9 cellular contexts compared by ENCODE assay signal in the genomic region with DNA sequence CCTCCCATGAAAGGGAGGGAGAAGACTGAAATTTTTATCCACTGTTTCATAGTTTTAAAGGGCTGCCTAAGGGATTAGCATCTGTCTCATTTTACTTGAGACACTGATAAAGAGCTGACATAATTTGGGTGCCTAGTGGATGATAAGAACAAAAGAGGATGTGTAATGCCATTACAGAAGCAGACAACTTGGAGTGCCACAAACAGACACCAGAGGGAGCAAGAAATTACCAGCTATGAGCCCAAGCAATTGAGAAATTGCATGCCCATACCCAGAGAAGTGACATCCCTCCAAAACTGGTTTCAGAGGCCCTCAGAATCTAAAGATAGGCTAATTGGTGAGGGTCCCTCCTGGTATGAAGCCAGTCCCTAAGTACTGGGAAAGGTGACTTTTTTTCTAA. TPM values are rescaled to one million over a fixed set of nuclear protein-coding genes. Genes with fewer than 3 reads are reported as not detected.
DNase-seq lines count a peak whose midpoint lies in the region; ATAC-seq and TF ChIP-seq lines count a peak whose summit lies in the region.
"Had no signal": no experiment of that assay in that cellular context is flagged by ENCODE, and none has a peak within 500 bp of the region (broad histone marks: within the 10 kb centered on the region; RNA-seq: fewer than 3 reads in every experiment).

No MANE protein-coding gene starts in this region.

- no peaks in the 10 kb centered on the region for H4K20me1 ChIP-seq in MM.1S (ENCODE audit: insufficient read depth, low read length)
- no peaks in the 10 kb centered on the region for H4K20me1 ChIP-seq in mammary epithelial cell (ENCODE audit: insufficient read depth, low read length)

- no peak for ATAC-seq in activated naive CD8-positive, alpha-beta T cell treated with anti-CD3 and anti-CD28 coated beads, Interleukin-2, amount 50 U/mL, for 24 hours
- ATAC-seq in GM21447 (IDR thresholded peaks at IDR 0.05; ENCODE audit: unreplicated experiment), result no peak

- H3K27me3 Mint-ChIP-seq in activated naive CD8-positive, alpha-beta T cell treated with anti-CD3 and anti-CD28 coated beads, Interleukin-2, amount 50 U/mL, for 24 hours, result no peaks in the 10 kb centered on the region
- H3K27me3 Mint-ChIP-seq in activated naive CD8-positive, alpha-beta T cell treated with anti-CD3 and anti-CD28 coated beads for 36 hours, result no peaks in the 10 kb centered on the region
- H3K27me3 Mint-ChIP-seq: activated naive CD8-positive, alpha-beta T cell had no signal

- intact Hi-C loops in mammary epithelial cell (cut with micrococcal nuclease), result loop anchor here (1.0 kb wide), 1 partner anchor 166 kb away; no protein-coding TSS in a partner anchor

- H3K27me3 ChIP-seq in H7 (ENCODE audit: control insufficient read depth, insufficient read depth, low read length) (no peaks in the 10 kb centered on the region), MM.1S (replicated peaks; ENCODE audit: insufficient read depth, low read length) (no peaks in the 10 kb centered on the region), mammary epithelial cell (ENCODE audit: insufficient read depth, low read length) (no peaks in the 10 kb centered on the region)

- H3K79me2 ChIP-seq in MM.1S (ENCODE audit: low read length) (no peaks in the 10 kb centered on the region), mammary epithelial cell (ENCODE audit: insufficient read depth, low read length) (no peaks in the 10 kb centered on the region)

- no peaks in the 10 kb centered on the region for H3K9me3 ChIP-seq in MM.1S (replicated peaks; ENCODE audit: insufficient read depth, low read length)
- peaks cover 3% of the 10 kb centered on the region for H3K9me3 ChIP-seq in mammary epithelial cell (replicated peaks; ENCODE audit: insufficient read depth, low read length)

- no peak overlapping the region for H3K9ac ChIP-seq in MM.1S (ENCODE audit: low read length)
- no peak overlapping the region for H3K9ac ChIP-seq in mammary epithelial cell (ENCODE audit: insufficient read depth, low read length)

- no peaks in the 10 kb centered on the region for H3K4me1 Mint-ChIP-seq in activated naive CD8-positive, alpha-beta T cell treated with anti-CD3 and anti-CD28 coated beads, Interleukin-2, amount 50 U/mL, for 24 hours
- H3K4me1 Mint-ChIP-seq in activated naive CD8-positive, alpha-beta T cell treated with anti-CD3 and anti-CD28 coated beads for 36 hours, result no peaks in the 10 kb centered on the region

- no peak overlapping the region for H3K4me2 ChIP-seq in MM.1S (ENCODE audit: low read depth, low read length)
- no peak overlapping the region for H3K4me2 ChIP-seq in mammary epithelial cell (ENCODE audit: insufficient read depth, low read depth, low read length)

- peak; percentile 67 for TF ChIP-seq CTCF in MM.1S (IDR thresholded peaks at IDR 0.05; ENCODE audit: low read length)
- TF ChIP-seq CTCF in mammary epithelial cell (conservative IDR thresholded peaks at IDR 0.05 in 1 of 2, IDR thresholded peaks at IDR 0.05 in 1 of 2; ENCODE audit: extremely low read depth in 1 of 2, insufficient read depth in 1 of 2, low read depth in 1 of 2, low read length in 2 of 2), result peak; percentile 29 to 63
- peak; percentile 21 for TF ChIP-seq CTCF in retinal pigment epithelial cell (conservative IDR thresholded peaks at IDR 0.05; ENCODE audit: low read depth, low read length)

- CTCF ChIA-PET in mammary epithelial cell (lab: Charles Lee; ENCODE audit: low non-redundant PET), result interaction anchor here (0.6 to 1.5 kb wide), 3 partner anchors 166 to 812 kb away, joined by 3 to 10 read pairs (median 4); no protein-coding TSS in a partner anchor

- H3K36me3 ChIP-seq in H7 (replicated peaks; ENCODE audit: control insufficient read depth, insufficient read depth, low read length) (no peaks in the 10 kb centered on the region), MM.1S (replicated peaks; ENCODE audit: insufficient read depth, low read length) (no peaks in the 10 kb centered on the region), mammary epithelial cell (ENCODE audit: insufficient read depth, low read length) (no peaks in the 10 kb centered on the region)

- no peak overlapping the region for H3K4me3 Mint-ChIP-seq in activated naive CD8-positive, alpha-beta T cell treated with anti-CD3 and anti-CD28 coated beads, Interleukin-2, amount 50 U/mL, for 24 hours
- H3K4me3 Mint-ChIP-seq in activated naive CD8-positive, alpha-beta T cell treated with anti-CD3 and anti-CD28 coated beads for 36 hours, result no peak overlapping the region
- H3K4me3 Mint-ChIP-seq: activated naive CD8-positive, alpha-beta T cell had no signal

- no peaks in the 10 kb centered on the region for H3K9me3 Mint-ChIP-seq in activated naive CD8-positive, alpha-beta T cell treated with anti-CD3 and anti-CD28 coated beads, Interleukin-2, amount 50 U/mL, for 24 hours
- no peaks in the 10 kb centered on the region for H3K9me3 Mint-ChIP-seq in activated naive CD8-positive, alpha-beta T cell treated with anti-CD3 and anti-CD28 coated beads for 36 hours

- H3K27ac ChIP-seq in MM.1S (ENCODE audit: low read length), result no peak overlapping the region
- no peak overlapping the region for H3K27ac ChIP-seq in mammary epithelial cell (ENCODE audit: insufficient read depth, low read depth, low read length)

- no peak overlapping the region for H2AFZ ChIP-seq in MM.1S (ENCODE audit: low read length)
- no peak overlapping the region for H2AFZ ChIP-seq in mammary epithelial cell (ENCODE audit: low read depth, low read length)

- no peak overlapping the region for H3K4me3 ChIP-seq in H7 (ENCODE audit: insufficient read depth, low read depth, low read length)
- H3K4me3 ChIP-seq in MM.1S (ENCODE audit: low read length), result no peak overlapping the region
- no peak overlapping the region for H3K4me3 ChIP-seq in mammary epithelial cell (replicated peaks in 1 of 3; ENCODE audit: insufficient read depth in 1 of 3, low read depth in 2 of 3, low read length in 3 of 3)
- no peak overlapping the region for H3K4me3 ChIP-seq in retinal pigment epithelial cell (ENCODE audit: low read length)

- DNase-seq in activated naive CD8-positive, alpha-beta T cell treated with anti-CD3 and anti-CD28 coated beads, Interleukin-2, amount 50 U/mL, for 24 hours, result peak; percentile 5
- DNase-seq in activated naive CD8-positive, alpha-beta T cell treated with anti-CD3 and anti-CD28 coated beads for 36 hours, result no peak
- peak; percentile 10 for DNase-seq in H7
- peak; percentile 62 for DNase-seq in MM.1S
- peak; percentile 6 for DNase-seq in mammary epithelial cell
- DNase-seq in retinal pigment epithelial cell (ENCODE audit: low read depth), result no peak
- no peak for DNase-seq in T-helper 9 cell

- H3K27ac Mint-ChIP-seq in activated naive CD8-positive, alpha-beta T cell treated with anti-CD3 and anti-CD28 coated beads, Interleukin-2, amount 50 U/mL, for 24 hours, result no peak overlapping the region
- no peak overlapping the region for H3K27ac Mint-ChIP-seq in activated naive CD8-positive, alpha-beta T cell treated with anti-CD3 and anti-CD28 coated beads for 36 hours
- H3K27ac Mint-ChIP-seq: activated naive CD8-positive, alpha-beta T cell had no signal

- in situ Hi-C loops in mammary epithelial cell (cut with MboI; ENCODE audit: low sequenced_read_pairs in 2 of 2), result no loop called here

- H3K4me1 ChIP-seq in MM.1S (ENCODE audit: low read length) (no peaks in the 10 kb centered on the region), mammary epithelial cell (ENCODE audit: insufficient read depth, low read length) (no peaks in the 10 kb centered on the region)

- H3K9me2 ChIP-seq in MM.1S (replicated peaks; ENCODE audit: insufficient read depth, low read length), result no peaks in the 10 kb centered on the region

- H3K36me3 Mint-ChIP-seq in activated naive CD8-positive, alpha-beta T cell treated with anti-CD3 and anti-CD28 coated beads, Interleukin-2, amount 50 U/mL, for 24 hours (ENCODE audit: low read depth), result no peaks in the 10 kb centered on the region
- no peaks in the 10 kb centered on the region for H3K36me3 Mint-ChIP-seq in activated naive CD8-positive, alpha-beta T cell treated with anti-CD3 and anti-CD28 coated beads for 36 hours
- H3K36me3 Mint-ChIP-seq: activated naive CD8-positive, alpha-beta T cell had no signal

- dilution Hi-C loops in mammary epithelial cell (cut with HindIII; ENCODE audit: low sequenced_read_pairs), result no loop called here

- H3F3A ChIP-seq in MM.1S (ENCODE audit: insufficient read depth, low read length), result no peaks in the 10 kb centered on the region

- BruUV-seq in mammary epithelial cell (replicated peaks; lab: Mats Ljungman, UMichigan), result no TSS peak

RNA-seq across cellular contexts. Expression of a gene that starts 38.5 kb away (rescaled TPM):
- not detected for total RNA-seq in activated naive CD8-positive, alpha-beta T cell treated with anti-CD3 and anti-CD28 coated beads for 36 hours
- total RNA-seq in H7 (2014; rRNA removed; shearing (Covaris generic)), result 0.37 and 0.52 TPM in 2 replicates
- total RNA-seq in mammary epithelial cell, result not detected
- not detected for polyA plus RNA-seq in mammary epithelial cell
- polyA minus RNA-seq in mammary epithelial cell, result not detected

Comparison
In these comparisons a context has a peak if more than half of its experiments do, and no peak if none do; other contexts are left out.
1. DNase-seq: peak in activated naive CD8-positive, alpha-beta T cell treated with anti-CD3 and anti-CD28 coated beads, Interleukin-2, amount 50 U/mL, for 24 hours (single experiment), H7 (single experiment), MM.1S (single experiment) and mammary epithelial cell (single experiment); none in activated naive CD8-positive, alpha-beta T cell treated with anti-CD3 and anti-CD28 coated beads for 36 hours (single experiment), retinal pigment epithelial cell (single experiment) and T-helper 9 cell (single experiment).
2. Peak in every context shown above with its lines, with median percentiles within 50 percentile points of each other: CTCF ChIP-seq.